Comparison of ENCODE assay signal across 18 cellular contexts in the genomic region with DNA sequence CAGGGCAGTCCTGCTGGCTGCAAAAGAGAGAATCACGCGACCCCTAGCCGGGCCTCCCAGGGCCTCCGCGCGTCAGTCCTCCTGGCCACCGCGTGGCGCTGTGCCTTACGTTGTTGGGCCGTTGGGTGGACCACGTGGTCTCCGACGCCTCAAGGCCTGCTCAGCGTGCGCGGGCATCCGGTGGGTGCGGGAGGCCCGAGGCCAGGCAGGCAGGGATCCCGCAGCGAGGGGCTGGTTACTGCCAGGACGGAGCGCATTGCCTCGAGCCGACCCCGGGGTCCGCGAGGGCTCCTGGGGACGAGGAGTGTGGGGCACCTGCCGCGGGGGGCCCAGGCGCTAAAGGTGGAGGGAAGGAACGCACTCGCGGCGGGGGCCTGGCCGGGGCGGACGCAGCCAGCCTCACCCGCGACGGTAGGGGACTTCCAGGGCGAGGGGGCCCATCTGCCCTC.
DNase-seq lines count a peak whose midpoint lies in the region; ATAC-seq and TF ChIP-seq lines count a peak whose summit lies in the region.
"Had no signal": no experiment of that assay in that cellular context is flagged by ENCODE, and none has a peak within 500 bp of the region (broad histone marks: within the 10 kb centered on the region; RNA-seq: fewer than 3 reads in every experiment).

A gene with protein sequence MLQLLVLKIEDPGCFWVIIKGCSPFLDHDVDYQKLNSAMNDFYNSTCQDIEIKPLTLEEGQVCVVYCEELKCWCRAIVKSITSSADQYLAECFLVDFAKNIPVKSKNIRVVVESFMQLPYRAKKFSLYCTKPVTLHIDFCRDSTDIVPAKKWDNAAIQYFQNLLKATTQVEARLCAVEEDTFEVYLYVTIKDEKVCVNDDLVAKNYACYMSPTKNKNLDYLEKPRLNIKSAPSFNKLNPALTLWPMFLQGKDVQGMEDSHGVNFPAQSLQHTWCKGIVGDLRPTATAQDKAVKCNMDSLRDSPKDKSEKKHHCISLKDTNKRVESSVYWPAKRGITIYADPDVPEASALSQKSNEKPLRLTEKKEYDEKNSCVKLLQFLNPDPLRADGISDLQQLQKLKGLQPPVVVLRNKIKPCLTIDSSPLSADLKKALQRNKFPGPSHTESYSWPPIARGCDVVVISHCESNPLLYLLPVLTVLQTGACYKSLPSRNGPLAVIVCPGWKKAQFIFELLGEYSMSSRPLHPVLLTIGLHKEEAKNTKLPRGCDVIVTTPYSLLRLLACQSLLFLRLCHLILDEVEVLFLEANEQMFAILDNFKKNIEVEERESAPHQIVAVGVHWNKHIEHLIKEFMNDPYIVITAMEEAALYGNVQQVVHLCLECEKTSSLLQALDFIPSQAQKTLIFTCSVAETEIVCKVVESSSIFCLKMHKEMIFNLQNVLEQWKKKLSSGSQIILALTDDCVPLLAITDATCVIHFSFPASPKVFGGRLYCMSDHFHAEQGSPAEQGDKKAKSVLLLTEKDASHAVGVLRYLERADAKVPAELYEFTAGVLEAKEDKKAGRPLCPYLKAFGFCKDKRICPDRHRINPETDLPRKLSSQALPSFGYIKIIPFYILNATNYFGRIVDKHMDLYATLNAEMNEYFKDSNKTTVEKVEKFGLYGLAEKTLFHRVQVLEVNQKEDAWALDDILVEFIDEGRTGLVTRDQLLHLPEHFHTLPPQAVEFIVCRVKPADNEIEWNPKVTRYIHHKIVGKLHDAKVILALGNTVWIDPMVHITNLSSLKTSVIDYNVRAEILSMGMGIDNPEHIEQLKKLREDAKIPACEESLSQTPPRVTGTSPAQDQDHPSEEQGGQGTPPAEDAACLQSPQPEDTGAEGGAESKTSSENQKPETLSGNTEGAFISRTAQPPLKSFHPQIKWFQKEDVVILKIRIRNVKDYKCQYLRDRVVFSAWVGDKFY (N-terminal part only) (plus strand): TSS at position 157 of the 449 bp plus-strand sequence. CDS start 306 bp downstream, outside the sequence.

- H4K20me1 ChIP-seq in DOHH2 (ENCODE audit: control insufficient read depth, insufficient read depth, low read depth, low read length) (no peaks in the 10 kb centered on the region), OCI-LY3 (ENCODE audit: insufficient read depth, low read length) (no peaks in the 10 kb centered on the region)
- H4K20me1 ChIP-seq: BLaER1 had no signal

- no peaks in the 10 kb centered on the region for H3K9me2 ChIP-seq in DOHH2 (replicated peaks; ENCODE audit: control insufficient read depth, low read length)

- no peaks in the 10 kb centered on the region for H3K36me3 ChIP-seq in DOHH2 (ENCODE audit: control insufficient read depth, low read length)
- H3K36me3 ChIP-seq in OCI-LY3 (replicated peaks; ENCODE audit: low read depth, low read length): peaks cover 16% of the 10 kb centered on the region

- DNase-seq in 8988T (peak; percentile 64), iPS-NIHi11 (ENCODE audit: low spot score) (peak; percentile 84), cerebellar cortex (ENCODE audit: low spot score) (no peak), globus pallidus (ENCODE audit: low spot score) (no peak)
- DNase-seq in activated T-cell treated with anti-CD3 and anti-CD28 coated beads, Interleukin-2, amount 50 U/mL, for 48 hours: no peak
- DNase-seq: activated CD8-positive, alpha-beta memory T cell treated with anti-CD3 and anti-CD28 coated beads, Interleukin-2, amount 50 U/mL, for 48 hours; DMS53; effector memory CD4-positive, alpha-beta T cell; MG63; naive thymus-derived CD4-positive, alpha-beta T cell; NCI-H187; NCI-H510A; Peyer's patch had no signal

- H3K79me2 ChIP-seq in DOHH2 (ENCODE audit: control insufficient read depth, low read length) (no peaks in the 10 kb centered on the region), OCI-LY3 (ENCODE audit: low read length) (no peaks in the 10 kb centered on the region)

- H3K27ac ChIP-seq in DOHH2 (ENCODE audit: low read depth, low read length) (no peak within 1 kb of the TSS), OCI-LY3 (ENCODE audit: low read length) (no peak within 1 kb of the TSS)
- H3K27ac ChIP-seq: BLaER1, Peyer's patch had no signal

- peak; percentile 18 for TF ChIP-seq CTCF in DOHH2 (IDR thresholded peaks at IDR 0.05; ENCODE audit: low read depth, low read length, poor library complexity, severe bottlenecking)
- TF ChIP-seq CTCF in OCI-LY3 (IDR thresholded peaks at IDR 0.05; ENCODE audit: low read depth, low read length): peak; percentile 13; the same call in 1 of the 2 replicates

- H3K4me3 ChIP-seq in DOHH2 (ENCODE audit: low read length) (no peak within 1 kb of the TSS), OCI-LY3 (ENCODE audit: low read length) (no peak within 1 kb of the TSS)
- H3K4me3 ChIP-seq: BLaER1, lung, MG63, Peyer's patch had no signal

- H3K4me2 ChIP-seq in DOHH2 (ENCODE audit: low read length) (no peak within 1 kb of the TSS), OCI-LY3 (ENCODE audit: low read length) (no peak within 1 kb of the TSS)
- H3K4me2 ChIP-seq: BLaER1 had no signal

- H3F3A ChIP-seq in DOHH2 (ENCODE audit: control insufficient read depth, insufficient read depth): no peaks in the 10 kb centered on the region; the same call in 1 of the 2 replicates

- H3K27me3 ChIP-seq in DOHH2 (ENCODE audit: control insufficient read depth, low read length): no peaks in the 10 kb centered on the region
- no peaks in the 10 kb centered on the region for H3K27me3 ChIP-seq in OCI-LY3 (ENCODE audit: low read depth, low read length)
- H3K27me3 ChIP-seq: BLaER1, MG63, Peyer's patch had no signal

- ATAC-seq in GM18868 (IDR thresholded peaks at IDR 0.05; ENCODE audit: unreplicated experiment): no peak
- ATAC-seq: naive thymus-derived CD4-positive, alpha-beta T cell had no signal

- H3K9me3 ChIP-seq in DOHH2 (ENCODE audit: control insufficient read depth, insufficient read depth, low read length) (no peaks in the 10 kb centered on the region), OCI-LY3 (ENCODE audit: insufficient read depth, low read length) (no peaks in the 10 kb centered on the region)
- H3K9me3 ChIP-seq: MG63, Peyer's patch had no signal

- no peaks in the 10 kb centered on the region for H3K4me1 ChIP-seq in DOHH2 (ENCODE audit: control insufficient read depth, low read length)
- H3K4me1 ChIP-seq in OCI-LY3 (ENCODE audit: low read length): no peaks in the 10 kb centered on the region
- H3K4me1 ChIP-seq: BLaER1, Peyer's patch had no signal

- H2AFZ ChIP-seq in OCI-LY3 (ENCODE audit: low read depth, low read length): no peak within 1 kb of the TSS

- no peak within 1 kb of the TSS for H3K9ac ChIP-seq in OCI-LY3 (ENCODE audit: low read length)
- H3K9ac ChIP-seq: BLaER1 had no signal

Comparison
In these comparisons a context has a peak if more than half of its experiments do, and no peak if none do; other contexts are left out.
1. DNase-seq: peak in 8988T (single experiment) and iPS-NIHi11 (single experiment); none in cerebellar cortex (single experiment), globus pallidus (single experiment) and activated T-cell treated with anti-CD3 and anti-CD28 coated beads, Interleukin-2, amount 50 U/mL, for 48 hours (0 of 2).